Comparison of ENCODE assay signal across 24 cellular contexts in genomic region chr16:1334739-1335138, GRCh38. TPM values are rescaled to one million over a fixed set of nuclear protein-coding genes. Genes with fewer than 3 reads are reported as not detected.
DNase-seq lines count a peak whose midpoint lies in the region; ATAC-seq and TF ChIP-seq lines count a peak whose summit lies in the region.
"Had no signal": no experiment of that assay in that cellular context is flagged by ENCODE, and none has a peak within 500 bp of the region (broad histone marks: within the 10 kb centered on the region; RNA-seq: fewer than 3 reads in every experiment).

No MANE protein-coding gene starts in this region.

- H2AK9ac ChIP-seq in IMR-90 (replicated peaks; ENCODE audit: low read depth, low read length, poor library complexity) = no peak overlapping the region

- ATAC-seq in CD4-positive, alpha-beta T cell (ENCODE audit: poor library complexity) = no peak
- no peak for ATAC-seq in IMR-90 (ENCODE audit: low read depth)
- ATAC-seq in HG03354 (IDR thresholded peaks at IDR 0.05; ENCODE audit: poor library complexity, severe bottlenecking, unreplicated experiment) = no peak
- ATAC-seq: left lung, mucosa of descending colon had no signal

- no peak overlapping the region for H2BK20ac ChIP-seq in IMR-90 (ENCODE audit: low read depth, low read length)

- H4K5ac ChIP-seq in IMR-90 (ENCODE audit: low read depth, low read length) = no peak overlapping the region

- no peaks in the 10 kb centered on the region for H3K9me1 ChIP-seq in IMR-90 (ENCODE audit: insufficient read depth, low read length)

- H3K4me3 ChIP-seq in IMR-90 (ENCODE audit: insufficient read depth, low read depth, low read length) (no peak overlapping the region), colonic mucosa (peak overlapping the region; percentile 33), mesodermal cell (ENCODE audit: extremely low read depth, insufficient read depth, low read length, poor library complexity, severe bottlenecking) (peak overlapping the region; percentile 41)
- H3K4me3 ChIP-seq: mucosa of descending colon had no signal

- no peak overlapping the region for H3K4ac ChIP-seq in IMR-90 (ENCODE audit: low read depth, low read length)

- H3K27me3 Mint-ChIP-seq in CD4-positive, alpha-beta T cell = peaks cover 21% of the 10 kb centered on the region

- H3K56ac ChIP-seq in IMR-90 (ENCODE audit: extremely low read depth, insufficient read depth, low read length) = no peak overlapping the region

- H3K27me3 ChIP-seq in CD4-positive, alpha-beta T cell (ENCODE audit: control insufficient read depth, insufficient read depth, low read length) = peaks cover 44% of the 10 kb centered on the region
- H3K27me3 ChIP-seq in IMR-90 (ENCODE audit: control insufficient read depth, insufficient read depth, low read length) (peaks cover 55% of the 10 kb centered on the region), colonic mucosa (peaks cover 49% of the 10 kb centered on the region)

- H3K4me1 ChIP-seq in IMR-90 (ENCODE audit: control insufficient read depth, insufficient read depth, low read length) (peaks cover 7% of the 10 kb centered on the region), colonic mucosa (peaks cover 19% of the 10 kb centered on the region), mesodermal cell (ENCODE audit: control insufficient read depth, insufficient read depth, low read length, poor library complexity, severe bottlenecking) (peaks cover 16% of the 10 kb centered on the region)

- TF ChIP-seq RAD21 in IMR-90 (IDR thresholded peaks at IDR 0.05; ENCODE audit: low read length) = no peak

- H3K4me2 ChIP-seq in IMR-90 (ENCODE audit: low read depth, low read length) = no peak overlapping the region
- H3K4me2 ChIP-seq: SK-N-SH had no signal

- no peak overlapping the region for H4K8ac ChIP-seq in IMR-90 (ENCODE audit: low read depth in 2 of 2, low read length in 2 of 2)

- in situ Hi-C loops in IMR-90 (cut with MboI; ENCODE audit: low sequenced_read_pairs) = no loop called here

- H3K36me3 Mint-ChIP-seq in CD4-positive, alpha-beta T cell (ENCODE audit: low read depth) = no peaks in the 10 kb centered on the region
- H3K36me3 Mint-ChIP-seq: CD4-positive, alpha-beta memory T cell; immature natural killer cell had no signal

- CTCF ChIA-PET in CD4-positive, alpha-beta T cell (lab: Charles Lee) = no interaction called here
- CTCF ChIA-PET in IMR-90 (lab: Yijun Ruan, JAX) = no interaction called here

- H3K9ac ChIP-seq in IMR-90 (ENCODE audit: low read depth, low read length) (no peak overlapping the region), colonic mucosa (ENCODE audit: low read depth in 2 of 2, low read length in 2 of 2) (no peak overlapping the region)
- H3K9ac ChIP-seq: SK-N-SH had no signal

- no peaks in the 10 kb centered on the region for H3K9me3 Mint-ChIP-seq in CD4-positive, alpha-beta T cell
- H3K9me3 Mint-ChIP-seq: activated T-cell treated with anti-CD3 and anti-CD28 coated beads, Interleukin-2, amount 50 U/mL, for 24 hours; immature natural killer cell; neural crest cell had no signal

- H2AFZ ChIP-seq in IMR-90 (replicated peaks; ENCODE audit: low read length, poor library complexity) = peak overlapping the region; percentile 21

- TF ChIP-seq CTCF in CD4-positive, alpha-beta T cell (IDR thresholded peaks at IDR 0.05) = no peak
- TF ChIP-seq CTCF in IMR-90 (conservative IDR thresholded peaks at IDR 0.05; ENCODE audit: low read depth, low read length) (no peak), colonic mucosa (IDR thresholded peaks at IDR 0.05) (no peak)

- no peak overlapping the region for H2BK15ac ChIP-seq in IMR-90 (ENCODE audit: low read depth, low read length)

- no peak overlapping the region for H3K23ac ChIP-seq in IMR-90 (ENCODE audit: low read depth, low read length)

- no peak overlapping the region for H3K14ac ChIP-seq in IMR-90 (replicated peaks; ENCODE audit: low read depth, low read length)

- no peaks in the 10 kb centered on the region; the same call in 1 of the 2 replicates for H4K20me1 ChIP-seq in IMR-90 (ENCODE audit: insufficient read depth, low read length)

- H3K4me1 Mint-ChIP-seq in CD4-positive, alpha-beta T cell (ENCODE audit: low read depth) = peaks cover 12% of the 10 kb centered on the region

- H3K27ac Mint-ChIP-seq in CD4-positive, alpha-beta T cell = no peak overlapping the region
- H3K27ac Mint-ChIP-seq: activated T-cell treated with anti-CD3 and anti-CD28 coated beads, Interleukin-2, amount 50 U/mL, for 24 hours; immature natural killer cell had no signal

- POLR2A ChIA-PET in CD4-positive, alpha-beta T cell (lab: Charles Lee) = no interaction called here
- POLR2A ChIA-PET in IMR-90 (lab: Charles Lee; ENCODE audit: unreplicated experiment) = no interaction called here

- H3K36me3 ChIP-seq in IMR-90 (ENCODE audit: control insufficient read depth, insufficient read depth, low read length) (no peaks in the 10 kb centered on the region), colonic mucosa (no peaks in the 10 kb centered on the region), mesodermal cell (ENCODE audit: control insufficient read depth, insufficient read depth, low read length) (no peaks in the 10 kb centered on the region)
- H3K36me3 ChIP-seq: left lung, thoracic aorta had no signal

- H2AK5ac ChIP-seq in IMR-90 (ENCODE audit: low read depth, low read length) = no peak overlapping the region

- H2BK120ac ChIP-seq in IMR-90 (ENCODE audit: low read depth, low read length) = no peak overlapping the region

- no peaks in the 10 kb centered on the region for H3K79me1 ChIP-seq in IMR-90 (ENCODE audit: low read depth in 1 of 2, low read length in 2 of 2)

- TF ChIP-seq POLR2A in IMR-90 (IDR thresholded peaks at IDR 0.05; ENCODE audit: low read depth, low read length) = no peak

- no peak overlapping the region for H2BK5ac ChIP-seq in IMR-90 (ENCODE audit: low read depth, low read length, poor library complexity, severe bottlenecking)

- H3K9me3 ChIP-seq in CD4-positive, alpha-beta T cell (ENCODE audit: control insufficient read depth, low read length) = no peaks in the 10 kb centered on the region
- H3K9me3 ChIP-seq in IMR-90 (ENCODE audit: control insufficient read depth, insufficient read depth, low read length) = peaks cover 3% of the 10 kb centered on the region; the same call in 1 of the 2 replicates
- no peaks in the 10 kb centered on the region for H3K9me3 ChIP-seq in colonic mucosa
- H3K9me3 ChIP-seq in mesodermal cell (ENCODE audit: control insufficient read depth, low read length) = peaks cover 5% of the 10 kb centered on the region
- H3K9me3 ChIP-seq: mucosa of descending colon, SK-N-SH had no signal

- 60% methylated on average over 1 of the region's 9 CpGs; no CpG with 5 or more reads in 1 of the 2 experiments for WGBS in IMR-90 (ENCODE audit: extremely low coverage in 2 of 2, insufficient read length in 1 of 2), 2 experiments
- WGBS in mesodermal cell (ENCODE audit: insufficient coverage in 2 of 2), 2 experiments = 22 to 43% methylated on average over 4 to 7 of the region's 9 CpGs

- dilution Hi-C loops in IMR-90 (cut with HindIII; ENCODE audit: low sequenced_read_pairs, unreplicated experiment) = no loop called here

- no peak overlapping the region for H4K91ac ChIP-seq in IMR-90 (ENCODE audit: insufficient read depth, low read depth, low read length)

- no TSS peak for BruUV-seq in IMR-90 (replicated peaks; lab: Mats Ljungman, UMichigan)

- intact Hi-C loops in CD4-positive, alpha-beta T cell (cut with DNase I, micrococcal nuclease) = no loop called here
- intact Hi-C loops in IMR-90 (cut with micrococcal nuclease) = no loop called here
- intact Hi-C loops in colonic mucosa (cut with DNase I) = no loop called here
- intact Hi-C loops in posterior cingulate gyrus (cut with DNase I) = no loop called here

- no peak overlapping the region for H3K27ac ChIP-seq in CD4-positive, alpha-beta T cell (ENCODE audit: low read depth, low read length)
- H3K27ac ChIP-seq in IMR-90 (ENCODE audit: insufficient read depth, low read length) (no peak overlapping the region), colonic mucosa (no peak overlapping the region), mesodermal cell (ENCODE audit: low read depth, low read length, severe bottlenecking) (no peak overlapping the region)
- H3K27ac ChIP-seq: left lung, skin epidermis, thoracic aorta had no signal

- no peak for DNase-seq in CD4-positive, alpha-beta T cell
- DNase-seq in IMR-90 (no peak), colonic mucosa (no peak), UCSD-AML1 (lab: John Stamatoyannopoulos, UW; ENCODE audit: unreplicated experiment) (no peak), posterior cingulate gyrus (no peak), Kasumi-1 (lab: John Stamatoyannopoulos, UW) (no peak)
- DNase-seq: activated CD4-positive, alpha-beta T cell treated with anti-CD3 and anti-CD28 coated beads for 1 hour; activated CD8-positive, alpha-beta memory T cell treated with anti-CD3 and anti-CD28 coated beads for 24 hours; activated T-cell treated with anti-CD3 and anti-CD28 coated beads, Interleukin-2, amount 50 U/mL, for 24 hours; CD4-positive, alpha-beta memory T cell; DMS153; GDM1; immature natural killer cell; left lung; mucosa of descending colon; SK-N-SH; stimulated activated CD4-positive, alpha-beta T cell treated with anti-CD3 and anti-CD28 coated beads, Interleukin-1b, Interleukin-23, amount 100 ng/mL, for 48 hours; stimulated activated naive CD4-positive, alpha-beta T cell; T1000 had no signal

- peak overlapping the region; percentile 15 for H3K4me3 Mint-ChIP-seq in CD4-positive, alpha-beta T cell
- H3K4me3 Mint-ChIP-seq: activated T-cell treated with anti-CD3 and anti-CD28 coated beads, Interleukin-2, amount 50 U/mL, for 24 hours; neural crest cell had no signal

- H3K18ac ChIP-seq in IMR-90 (ENCODE audit: low read depth, low read length) = no peak overlapping the region

RNA-seq across cellular contexts. Expression of gene BAIAP3, which starts 1.3 kb away (rescaled TPM):
- 10 to 100 TPM; 19.6 to 21.5 TPM for total RNA-seq in CD4-positive, alpha-beta T cell
- 0.36 and 0.56 TPM in 2 replicates for total RNA-seq in IMR-90 (2012; rRNA removed)
- polyA plus RNA-seq in IMR-90 (2012; rRNA removed) = 0.65 and 0.77 TPM in 2 replicates
- 0.40 and 0.73 TPM in 2 replicates for polyA plus RNA-seq in IMR-90 (2012; cell fraction: cytosol; rRNA removed)
- 4.2 and 8.4 TPM in 2 replicates for polyA plus RNA-seq in IMR-90 (2012; cell fraction: nucleus; rRNA removed; ENCODE audit: low replicate concordance)
- 1 to 10 TPM; 5.5 to 9.8 TPM for total RNA-seq in colonic mucosa
- 12.2 TPM for polyA plus RNA-seq in mesodermal cell (2013, experiment 1 of 2)
- 9.2 TPM for polyA plus RNA-seq in mesodermal cell (2013, experiment 2 of 2)

RNA-seq across cellular contexts. Expression of gene TSR3, which starts 16.9 kb away (rescaled TPM):
- 10 to 100 TPM; 19.9 to 21.4 TPM for total RNA-seq in CD4-positive, alpha-beta T cell
- total RNA-seq in IMR-90 (2012; rRNA removed) = 38.0 and 46.4 TPM in 2 replicates
- polyA plus RNA-seq in IMR-90 (2012; rRNA removed) = 52.9 and 77.8 TPM in 2 replicates
- polyA plus RNA-seq in IMR-90 (2012; cell fraction: cytosol; rRNA removed) = 87.2 and 116 TPM in 2 replicates
- polyA plus RNA-seq in IMR-90 (2012; cell fraction: nucleus; rRNA removed; ENCODE audit: low replicate concordance) = 39.9 and 72.5 TPM in 2 replicates
- 10 to 100 TPM; 39.6 to 74.4 TPM for total RNA-seq in colonic mucosa
- 53.9 TPM for polyA plus RNA-seq in mesodermal cell (2013, experiment 1 of 2)
- polyA plus RNA-seq in mesodermal cell (2013, experiment 2 of 2) = 50.1 TPM

RNA-seq across cellular contexts. Expression of gene GNPTG, which starts 17.0 kb away (rescaled TPM):
- 10 to 100 TPM; 27.6 to 32.0 TPM for total RNA-seq in CD4-positive, alpha-beta T cell
- 14.7 and 14.9 TPM in 2 replicates for total RNA-seq in IMR-90 (2012; rRNA removed)
- polyA plus RNA-seq in IMR-90 (2012; rRNA removed) = 70.8 and 85.2 TPM in 2 replicates
- polyA plus RNA-seq in IMR-90 (2012; cell fraction: cytosol; rRNA removed) = 103 and 128 TPM in 2 replicates
- 113 and 180 TPM in 2 replicates for polyA plus RNA-seq in IMR-90 (2012; cell fraction: nucleus; rRNA removed; ENCODE audit: low replicate concordance)
- 10 to 100 TPM; 48.2 to 59.1 TPM for total RNA-seq in colonic mucosa
- 26.0 TPM for polyA plus RNA-seq in mesodermal cell (2013, experiment 1 of 2)
- polyA plus RNA-seq in mesodermal cell (2013, experiment 2 of 2) = 24.5 TPM

RNA-seq across cellular contexts. Expression of gene UBE2I, which starts 25.3 kb away (rescaled TPM):
- total RNA-seq in CD4-positive, alpha-beta T cell = 100 to 1,000 TPM; 247 to 252 TPM
- total RNA-seq in IMR-90 (2012; rRNA removed) (30.8 and 45.0 TPM in 2 replicates), colonic mucosa (100 to 1,000 TPM; 101 to 143 TPM)
- 113 and 140 TPM in 2 replicates for polyA plus RNA-seq in IMR-90 (2012; rRNA removed)
- polyA plus RNA-seq in IMR-90 (2012; cell fraction: cytosol; rRNA removed) = 47.2 and 66.3 TPM in 2 replicates
- polyA plus RNA-seq in IMR-90 (2012; cell fraction: nucleus; rRNA removed; ENCODE audit: low replicate concordance) = 119 and 179 TPM in 2 replicates
- 175 TPM for polyA plus RNA-seq in mesodermal cell (2013, experiment 1 of 2)
- 181 TPM for polyA plus RNA-seq in mesodermal cell (2013, experiment 2 of 2)
